Comparison of ENCODE assay signal across 8 cellular contexts in genomic region chr5:26700759-26701384, GRCh38.
DNase-seq lines count a peak whose midpoint lies in the region; ATAC-seq and TF ChIP-seq lines count a peak whose summit lies in the region.

No MANE protein-coding gene starts in this region.

- TF ChIP-seq CTCF in astrocyte of the cerebellum (IDR thresholded peaks at IDR 0.05; ENCODE audit: low read depth, low read length, missing control alignments) (peak; percentile 69), mesothelial cell of epicardium (IDR thresholded peaks at IDR 0.05; ENCODE audit: unreplicated experiment) (peak; percentile 27)

- H3K4me3 ChIP-seq in astrocyte of the cerebellum (ENCODE audit: low read depth, low read length) = no peak overlapping the region

- no peak overlapping the region for H3K27ac Mint-ChIP-seq in mesothelial cell of epicardium

- no peaks in the 10 kb centered on the region for H3K9me3 Mint-ChIP-seq in mesothelial cell of epicardium

- ATAC-seq in HG03342 (IDR thresholded peaks at IDR 0.05; ENCODE audit: unreplicated experiment) (peak; percentile 68), GM21447 (IDR thresholded peaks at IDR 0.05; ENCODE audit: unreplicated experiment) (no peak)

- no peaks in the 10 kb centered on the region for H3K4me1 Mint-ChIP-seq in mesothelial cell of epicardium

- peak; percentile 37 for DNase-seq in DMS153 (lab: John Stamatoyannopoulos, UW)
- peak; percentile 60 for DNase-seq in NCI-H460 (ENCODE audit: extremely low read depth, low read depth)
- peak; percentile 37 for DNase-seq in astrocyte of the cerebellum (ENCODE audit: low read depth)
- DNase-seq in mesothelial cell of epicardium (ENCODE audit: low spot score in 2 of 2, unreplicated experiment in 2 of 2) = no peak
- DNase-seq in EL = no peak
- DNase-seq in GDM1 (lab: John Stamatoyannopoulos, UW) = no peak

- H3K27me3 Mint-ChIP-seq in mesothelial cell of epicardium (ENCODE audit: low read depth) = peaks cover 7% of the 10 kb centered on the region

- in situ Hi-C loops in astrocyte of the cerebellum (cut with HindIII; ENCODE audit: low sequenced_read_pairs) = no loop called here

- no peak overlapping the region for H3K4me3 Mint-ChIP-seq in mesothelial cell of epicardium

- no peaks in the 10 kb centered on the region for H3K36me3 Mint-ChIP-seq in mesothelial cell of epicardium

Comparison
In these comparisons a context has a peak if more than half of its experiments do, and no peak if none do; other contexts are left out.
1. DNase-seq: peak in DMS153 (single experiment), NCI-H460 (single experiment) and astrocyte of the cerebellum (single experiment); none in mesothelial cell of epicardium (0 of 2), EL (single experiment) and GDM1 (single experiment).